ENCODE assay signal across 1 cellular context in genomic region chr6:894274-894673, GRCh38.
TF ChIP-seq lines count a peak whose summit lies in the region.

No MANE protein-coding gene starts in this region.

TF ChIP-seq in SK-N-SH, 30 proteins besides CTCF, POLR2A, EP300 and RAD21 (continued from another document):
- TF ChIP-seq CHD2 (IDR thresholded peaks at IDR 0.05; ENCODE audit: low read length, partially characterized antibody) (no peak), ELF1 (IDR thresholded peaks at IDR 0.05) (no peak), ZBTB33 (IDR thresholded peaks at IDR 0.05; ENCODE audit: borderline replicate concordance, low read depth) (no peak), NRF1 (IDR thresholded peaks at IDR 0.05; ENCODE audit: low read depth, low read length) (no peak), REST (IDR thresholded peaks at IDR 0.05; ENCODE audit: low read depth, low read length) (no peak), MAX (IDR thresholded peaks at IDR 0.05; ENCODE audit: low read depth) (no peak), USF2 (IDR thresholded peaks at IDR 0.05; ENCODE audit: borderline replicate concordance, low read depth, low read length) (no peak), FOSL2 (IDR thresholded peaks at IDR 0.05; ENCODE audit: borderline replicate concordance, low read depth) (no peak)
